1 cellular context compared by ENCODE assay signal in genomic region chr11:124937336-124937935, GRCh38.
TF ChIP-seq lines count a peak whose summit lies in the region.

No MANE protein-coding gene starts in this region.

TF ChIP-seq in HepG2, 621 proteins besides CTCF, POLR2A, EP300 and RAD21 (continued from another document and continues in another):
- TF ChIP-seq GLMP (CRISPR knock-in tag; IDR thresholded peaks at IDR 0.05; ENCODE audit: borderline replicate concordance) (no peak), BRF2 (CRISPR knock-in tag; IDR thresholded peaks at IDR 0.05) (no peak), ISL2 (CRISPR knock-in tag; IDR thresholded peaks at IDR 0.05) (peak; percentile 38; the same call in 1 of the 2 replicates), ZNF138 (CRISPR knock-in tag; IDR thresholded peaks at IDR 0.05; ENCODE audit: low read depth) (no peak), YY1 (IDR thresholded peaks at IDR 0.05; ENCODE audit: insufficient read depth, insufficient replicate concordance, low read depth, low read length) (peak; percentile 41), PPARG (CRISPR knock-in tag; conservative IDR thresholded peaks at IDR 0.05) (peak; percentile 68; the same call in 1 of the 2 replicates), POLR2AphosphoS5 (IDR thresholded peaks at IDR 0.05; ENCODE audit: low read depth, low read length) (peak; percentile 9; the same call in 1 of the 2 replicates), ZNF512B (CRISPR knock-in tag; IDR thresholded peaks at IDR 0.05; ENCODE audit: borderline replicate concordance) (no peak), MAZ (IDR thresholded peaks at IDR 0.05; ENCODE audit: borderline replicate concordance, low read depth, low read length) (no peak), MAZ (CRISPR knock-in tag; IDR thresholded peaks at IDR 0.05; ENCODE audit: low read depth) (no peak), CBFB (CRISPR knock-in tag; IDR thresholded peaks at IDR 0.05) (no peak), SP140L (CRISPR knock-in tag; IDR thresholded peaks at IDR 0.05; ENCODE audit: borderline replicate concordance) (no peak), SP2 (CRISPR knock-in tag; IDR thresholded peaks at IDR 0.05) (no peak), SOX13 (IDR thresholded peaks at IDR 0.05) (no peak; the same call in 1 of the 2 replicates), SOX13 (CRISPR knock-in tag; conservative IDR thresholded peaks at IDR 0.05 in 1 of 2, IDR thresholded peaks at IDR 0.05 in 1 of 2) (peak in 1 of 2 experiments; percentile 85; a peak in 2 of 4 replicates), TEAD2 (CRISPR knock-in tag; IDR thresholded peaks at IDR 0.05) (no peak), ZNF432 (CRISPR knock-in tag; IDR thresholded peaks at IDR 0.05; ENCODE audit: borderline replicate concordance) (no peak), ZNF547 (CRISPR knock-in tag; IDR thresholded peaks at IDR 0.05) (no peak), ZNF788 (CRISPR knock-in tag; IDR thresholded peaks at IDR 0.05; ENCODE audit: borderline replicate concordance) (no peak), SP4 (CRISPR knock-in tag; IDR thresholded peaks at IDR 0.05) (no peak), PHF20 (CRISPR knock-in tag; IDR thresholded peaks at IDR 0.05) (no peak), ZNF354B (CRISPR knock-in tag; IDR thresholded peaks at IDR 0.05) (no peak), KLF16 (CRISPR knock-in tag; IDR thresholded peaks at IDR 0.05) (no peak), HIVEP1 (CRISPR knock-in tag; IDR thresholded peaks at IDR 0.05) (no peak), ZNF550 (CRISPR knock-in tag; IDR thresholded peaks at IDR 0.05; ENCODE audit: borderline replicate concordance) (no peak), PITX1 (CRISPR knock-in tag; IDR thresholded peaks at IDR 0.05) (no peak), TOPORS (CRISPR knock-in tag; IDR thresholded peaks at IDR 0.05) (no peak), SIX4 (CRISPR knock-in tag; IDR thresholded peaks at IDR 0.05) (no peak), TBX3 (IDR thresholded peaks at IDR 0.05; ENCODE audit: borderline replicate concordance) (no peak), ARNTL (CRISPR knock-in tag; IDR thresholded peaks at IDR 0.05) (no peak), ZSCAN20 (CRISPR knock-in tag; IDR thresholded peaks at IDR 0.05; ENCODE audit: borderline replicate concordance) (no peak), KLF15 (CRISPR knock-in tag; IDR thresholded peaks at IDR 0.05; ENCODE audit: borderline replicate concordance) (no peak), ZFP36 (IDR thresholded peaks at IDR 0.05; ENCODE audit: borderline replicate concordance, low read depth, low read length, partially characterized antibody) (no peak), SP5 (CRISPR knock-in tag; IDR thresholded peaks at IDR 0.05; ENCODE audit: borderline replicate concordance, low read depth) (no peak)
- TF ChIP-seq, protein P1, sequence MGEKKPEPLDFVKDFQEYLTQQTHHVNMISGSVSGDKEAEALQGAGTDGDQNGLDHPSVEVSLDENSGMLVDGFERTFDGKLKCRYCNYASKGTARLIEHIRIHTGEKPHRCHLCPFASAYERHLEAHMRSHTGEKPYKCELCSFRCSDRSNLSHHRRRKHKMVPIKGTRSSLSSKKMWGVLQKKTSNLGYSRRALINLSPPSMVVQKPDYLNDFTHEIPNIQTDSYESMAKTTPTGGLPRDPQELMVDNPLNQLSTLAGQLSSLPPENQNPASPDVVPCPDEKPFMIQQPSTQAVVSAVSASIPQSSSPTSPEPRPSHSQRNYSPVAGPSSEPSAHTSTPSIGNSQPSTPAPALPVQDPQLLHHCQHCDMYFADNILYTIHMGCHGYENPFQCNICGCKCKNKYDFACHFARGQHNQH (CRISPR knock-in tag; IDR thresholded peaks at IDR 0.05), result no peak
- TF ChIP-seq, protein P2, sequence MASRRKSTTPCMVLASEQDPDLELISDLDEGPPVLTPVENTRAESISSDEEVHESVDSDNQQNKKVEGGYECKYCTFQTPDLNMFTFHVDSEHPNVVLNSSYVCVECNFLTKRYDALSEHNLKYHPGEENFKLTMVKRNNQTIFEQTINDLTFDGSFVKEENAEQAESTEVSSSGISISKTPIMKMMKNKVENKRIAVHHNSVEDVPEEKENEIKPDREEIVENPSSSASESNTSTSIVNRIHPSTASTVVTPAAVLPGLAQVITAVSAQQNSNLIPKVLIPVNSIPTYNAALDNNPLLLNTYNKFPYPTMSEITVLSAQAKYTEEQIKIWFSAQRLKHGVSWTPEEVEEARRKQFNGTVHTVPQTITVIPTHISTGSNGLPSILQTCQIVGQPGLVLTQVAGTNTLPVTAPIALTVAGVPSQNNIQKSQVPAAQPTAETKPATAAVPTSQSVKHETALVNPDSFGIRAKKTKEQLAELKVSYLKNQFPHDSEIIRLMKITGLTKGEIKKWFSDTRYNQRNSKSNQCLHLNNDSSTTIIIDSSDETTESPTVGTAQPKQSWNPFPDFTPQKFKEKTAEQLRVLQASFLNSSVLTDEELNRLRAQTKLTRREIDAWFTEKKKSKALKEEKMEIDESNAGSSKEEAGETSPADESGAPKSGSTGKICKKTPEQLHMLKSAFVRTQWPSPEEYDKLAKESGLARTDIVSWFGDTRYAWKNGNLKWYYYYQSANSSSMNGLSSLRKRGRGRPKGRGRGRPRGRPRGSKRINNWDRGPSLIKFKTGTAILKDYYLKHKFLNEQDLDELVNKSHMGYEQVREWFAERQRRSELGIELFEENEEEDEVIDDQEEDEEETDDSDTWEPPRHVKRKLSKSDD (CRISPR knock-in tag; IDR thresholded peaks at IDR 0.05; ENCODE audit: low read depth), result no peak
- TF ChIP-seq, protein P3, sequence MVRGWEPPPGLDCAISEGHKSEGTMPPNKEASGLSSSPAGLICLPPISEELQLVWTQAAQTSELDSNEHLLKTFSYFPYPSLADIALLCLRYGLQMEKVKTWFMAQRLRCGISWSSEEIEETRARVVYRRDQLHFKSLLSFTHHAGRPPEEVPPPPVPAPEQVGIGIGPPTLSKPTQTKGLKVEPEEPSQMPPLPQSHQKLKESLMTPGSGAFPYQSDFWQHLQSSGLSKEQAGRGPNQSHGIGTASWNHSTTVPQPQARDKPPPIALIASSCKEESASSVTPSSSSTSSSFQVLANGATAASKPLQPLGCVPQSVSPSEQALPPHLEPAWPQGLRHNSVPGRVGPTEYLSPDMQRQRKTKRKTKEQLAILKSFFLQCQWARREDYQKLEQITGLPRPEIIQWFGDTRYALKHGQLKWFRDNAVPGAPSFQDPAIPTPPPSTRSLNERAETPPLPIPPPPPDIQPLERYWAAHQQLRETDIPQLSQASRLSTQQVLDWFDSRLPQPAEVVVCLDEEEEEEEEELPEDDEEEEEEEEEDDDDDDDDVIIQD (CRISPR knock-in tag; IDR thresholded peaks at IDR 0.05; ENCODE audit: low read depth), result peak; percentile 32; the same call in 1 of the 2 replicates
- TF ChIP-seq, protein P4, sequence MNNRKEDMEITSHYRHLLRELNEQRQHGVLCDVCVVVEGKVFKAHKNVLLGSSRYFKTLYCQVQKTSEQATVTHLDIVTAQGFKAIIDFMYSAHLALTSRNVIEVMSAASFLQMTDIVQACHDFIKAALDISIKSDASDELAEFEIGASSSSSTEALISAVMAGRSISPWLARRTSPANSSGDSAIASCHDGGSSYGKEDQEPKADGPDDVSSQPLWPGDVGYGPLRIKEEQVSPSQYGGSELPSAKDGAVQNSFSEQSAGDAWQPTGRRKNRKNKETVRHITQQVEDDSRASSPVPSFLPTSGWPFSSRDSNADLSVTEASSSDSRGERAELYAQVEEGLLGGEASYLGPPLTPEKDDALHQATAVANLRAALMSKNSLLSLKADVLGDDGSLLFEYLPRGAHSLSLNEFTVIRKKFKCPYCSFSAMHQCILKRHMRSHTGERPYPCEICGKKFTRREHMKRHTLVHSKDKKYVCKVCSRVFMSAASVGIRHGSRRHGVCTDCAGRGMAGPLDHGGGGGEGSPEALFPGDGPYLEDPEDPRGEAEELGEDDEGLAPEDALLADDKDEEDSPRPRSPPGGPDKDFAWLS (CRISPR knock-in tag; IDR thresholded peaks at IDR 0.05; ENCODE audit: borderline replicate concordance), result no peak
- TF ChIP-seq, protein P5, sequence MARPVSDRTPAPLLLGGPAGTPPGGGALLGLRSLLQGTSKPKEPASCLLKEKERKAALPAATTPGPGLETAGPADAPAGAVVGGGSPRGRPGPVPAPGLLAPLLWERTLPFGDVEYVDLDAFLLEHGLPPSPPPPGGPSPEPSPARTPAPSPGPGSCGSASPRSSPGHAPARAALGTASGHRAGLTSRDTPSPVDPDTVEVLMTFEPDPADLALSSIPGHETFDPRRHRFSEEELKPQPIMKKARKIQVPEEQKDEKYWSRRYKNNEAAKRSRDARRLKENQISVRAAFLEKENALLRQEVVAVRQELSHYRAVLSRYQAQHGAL (CRISPR knock-in tag; IDR thresholded peaks at IDR 0.05; ENCODE audit: not compliant biosample characterization), result no peak
- TF ChIP-seq, protein P6, sequence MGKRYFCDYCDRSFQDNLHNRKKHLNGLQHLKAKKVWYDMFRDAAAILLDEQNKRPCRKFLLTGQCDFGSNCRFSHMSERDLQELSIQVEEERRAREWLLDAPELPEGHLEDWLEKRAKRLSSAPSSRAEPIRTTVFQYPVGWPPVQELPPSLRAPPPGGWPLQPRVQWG (CRISPR knock-in tag; IDR thresholded peaks at IDR 0.05; ENCODE audit: borderline replicate concordance, low read depth), result no peak
- TF ChIP-seq, protein P7, sequence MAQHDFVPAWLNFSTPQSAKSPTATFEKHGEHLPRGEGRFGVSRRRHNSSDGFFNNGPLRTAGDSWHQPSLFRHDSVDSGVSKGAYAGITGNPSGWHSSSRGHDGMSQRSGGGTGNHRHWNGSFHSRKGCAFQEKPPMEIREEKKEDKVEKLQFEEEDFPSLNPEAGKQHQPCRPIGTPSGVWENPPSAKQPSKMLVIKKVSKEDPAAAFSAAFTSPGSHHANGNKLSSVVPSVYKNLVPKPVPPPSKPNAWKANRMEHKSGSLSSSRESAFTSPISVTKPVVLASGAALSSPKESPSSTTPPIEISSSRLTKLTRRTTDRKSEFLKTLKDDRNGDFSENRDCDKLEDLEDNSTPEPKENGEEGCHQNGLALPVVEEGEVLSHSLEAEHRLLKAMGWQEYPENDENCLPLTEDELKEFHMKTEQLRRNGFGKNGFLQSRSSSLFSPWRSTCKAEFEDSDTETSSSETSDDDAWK (CRISPR knock-in tag; IDR thresholded peaks at IDR 0.05), result no peak
- TF ChIP-seq, protein P8, sequence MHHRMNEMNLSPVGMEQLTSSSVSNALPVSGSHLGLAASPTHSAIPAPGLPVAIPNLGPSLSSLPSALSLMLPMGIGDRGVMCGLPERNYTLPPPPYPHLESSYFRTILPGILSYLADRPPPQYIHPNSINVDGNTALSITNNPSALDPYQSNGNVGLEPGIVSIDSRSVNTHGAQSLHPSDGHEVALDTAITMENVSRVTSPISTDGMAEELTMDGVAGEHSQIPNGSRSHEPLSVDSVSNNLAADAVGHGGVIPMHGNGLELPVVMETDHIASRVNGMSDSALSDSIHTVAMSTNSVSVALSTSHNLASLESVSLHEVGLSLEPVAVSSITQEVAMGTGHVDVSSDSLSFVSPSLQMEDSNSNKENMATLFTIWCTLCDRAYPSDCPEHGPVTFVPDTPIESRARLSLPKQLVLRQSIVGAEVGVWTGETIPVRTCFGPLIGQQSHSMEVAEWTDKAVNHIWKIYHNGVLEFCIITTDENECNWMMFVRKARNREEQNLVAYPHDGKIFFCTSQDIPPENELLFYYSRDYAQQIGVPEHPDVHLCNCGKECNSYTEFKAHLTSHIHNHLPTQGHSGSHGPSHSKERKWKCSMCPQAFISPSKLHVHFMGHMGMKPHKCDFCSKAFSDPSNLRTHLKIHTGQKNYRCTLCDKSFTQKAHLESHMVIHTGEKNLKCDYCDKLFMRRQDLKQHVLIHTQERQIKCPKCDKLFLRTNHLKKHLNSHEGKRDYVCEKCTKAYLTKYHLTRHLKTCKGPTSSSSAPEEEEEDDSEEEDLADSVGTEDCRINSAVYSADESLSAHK (CRISPR knock-in tag; IDR thresholded peaks at IDR 0.05; ENCODE audit: borderline replicate concordance), result no peak
- TF ChIP-seq, protein P9, sequence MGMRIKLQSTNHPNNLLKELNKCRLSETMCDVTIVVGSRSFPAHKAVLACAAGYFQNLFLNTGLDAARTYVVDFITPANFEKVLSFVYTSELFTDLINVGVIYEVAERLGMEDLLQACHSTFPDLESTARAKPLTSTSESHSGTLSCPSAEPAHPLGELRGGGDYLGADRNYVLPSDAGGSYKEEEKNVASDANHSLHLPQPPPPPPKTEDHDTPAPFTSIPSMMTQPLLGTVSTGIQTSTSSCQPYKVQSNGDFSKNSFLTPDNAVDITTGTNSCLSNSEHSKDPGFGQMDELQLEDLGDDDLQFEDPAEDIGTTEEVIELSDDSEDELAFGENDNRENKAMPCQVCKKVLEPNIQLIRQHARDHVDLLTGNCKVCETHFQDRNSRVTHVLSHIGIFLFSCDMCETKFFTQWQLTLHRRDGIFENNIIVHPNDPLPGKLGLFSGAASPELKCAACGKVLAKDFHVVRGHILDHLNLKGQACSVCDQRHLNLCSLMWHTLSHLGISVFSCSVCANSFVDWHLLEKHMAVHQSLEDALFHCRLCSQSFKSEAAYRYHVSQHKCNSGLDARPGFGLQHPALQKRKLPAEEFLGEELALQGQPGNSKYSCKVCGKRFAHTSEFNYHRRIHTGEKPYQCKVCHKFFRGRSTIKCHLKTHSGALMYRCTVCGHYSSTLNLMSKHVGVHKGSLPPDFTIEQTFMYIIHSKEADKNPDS (CRISPR knock-in tag; IDR thresholded peaks at IDR 0.05), result no peak
